ENCODE assay signal across 9 cellular contexts in genomic region chr17:31318298-31319190, GRCh38. TPM values are rescaled to one million over a fixed set of nuclear protein-coding genes. Genes with fewer than 3 reads are reported as not detected.
DNase-seq lines count a peak whose midpoint lies in the region; FAIRE-seq and TF ChIP-seq lines count a peak whose summit lies in the region.
"Had no signal": no experiment of that assay in that cellular context is flagged by ENCODE, and none has a peak within 500 bp of the region (broad histone marks: within the 10 kb centered on the region; RNA-seq: fewer than 3 reads in every experiment).

No MANE protein-coding gene starts in this region.

- H3K4me3 Mint-ChIP-seq in immature natural killer cell, result peak overlapping the region; percentile 80 to 93 (median 85)

- DNase-seq in AML-193 (lab: John Stamatoyannopoulos, UW) (peak; percentile 26 to 38), H54 (ENCODE audit: insufficient read length, low spot score) (no peak), SIG-M5 treated with dmso at 0.1 percent for 504 hours (lab: John Stamatoyannopoulos, UW; ENCODE audit: unreplicated experiment) (peak; percentile 98), amygdala (lab: John Stamatoyannopoulos, UW) (peak in 49 of 56 donors; percentile 7 to 87 (median 50)), immature natural killer cell (peak in 2 of 3 donors; percentile 44 to 50), mesenteric fat pad (ENCODE audit: low spot score) (no peak), OCI-M2 (lab: John Stamatoyannopoulos, UW; ENCODE audit: unreplicated experiment) (no peak)
- DNase-seq in stimulated activated CD8-positive, alpha-beta memory T cell treated with anti-CD3 and anti-CD28 coated beads, Interleukin-12 subunit alpha, Interleukin-12 subunit beta, amount 100 ng/mL, for 24 hours (ENCODE audit: extremely low read depth), result peak; percentile 24

- peaks cover 8 to 12% (median 10%) of the 10 kb centered on the region in 3 donors for H3K27me3 Mint-ChIP-seq in immature natural killer cell (ENCODE audit: low read depth in 3 of 3)

- H3K36me3 Mint-ChIP-seq in immature natural killer cell, result peaks cover 4% of the 10 kb centered on the region in 3 donors

- TF ChIP-seq POLR2A in H54 (IDR thresholded peaks at IDR 0.05; ENCODE audit: low read depth, low read length), result no peak

- FAIRE-seq in H54 (lab: Jason Lieb, UNC), result peak; percentile 92

- peak overlapping the region; percentile 93 to 98 (median 98) for H3K27ac Mint-ChIP-seq in immature natural killer cell

- H3K4me1 Mint-ChIP-seq in immature natural killer cell, result peaks cover 57 to 82% of the 10 kb centered on the region in 2 donors

- H3K9me3 Mint-ChIP-seq in immature natural killer cell, result no peaks in the 10 kb centered on the region

RNA-seq across cellular contexts. Expression of gene EVI2A, which starts 2.9 kb away (rescaled TPM):
- 10 to 100 TPM; 38.2 to 57.0 (median 45.0) TPM for polyA plus RNA-seq in immature natural killer cell
- 16.4 TPM for total RNA-seq in mesenteric fat pad
- polyA plus RNA-seq: neural cell had no signal

RNA-seq across cellular contexts. Expression of gene EVI2B, which starts 4.7 kb away (rescaled TPM):
- polyA plus RNA-seq in immature natural killer cell, result 10 to 100 TPM; 43.4 to 78.4 (median 66.4) TPM
- total RNA-seq in mesenteric fat pad, result 19.5 TPM
- polyA plus RNA-seq: neural cell had no signal

RNA-seq across cellular contexts. Expression of gene OMG, which starts 21.5 kb away (rescaled TPM):
- polyA plus RNA-seq in immature natural killer cell, result under 1 TPM in 2 of 3 donors, not detected in 1; 0.28 to 0.40 TPM
- 2.0 TPM for total RNA-seq in mesenteric fat pad
- polyA plus RNA-seq: neural cell had no signal

Comparison
In these comparisons a context has a peak if more than half of its experiments do, and no peak if none do; other contexts are left out.
1. DNase-seq: peak in AML-193 (2 of 2), SIG-M5 treated with dmso at 0.1 percent for 504 hours (single experiment), amygdala (49 of 56), immature natural killer cell (2 of 3) and stimulated activated CD8-positive, alpha-beta memory T cell treated with anti-CD3 and anti-CD28 coated beads, Interleukin-12 subunit alpha, Interleukin-12 subunit beta, amount 100 ng/mL, for 24 hours (single experiment); none in H54 (single experiment), mesenteric fat pad (single experiment) and OCI-M2 (single experiment).